ENCODE assay signal across 21 cellular contexts in the genomic region with DNA sequence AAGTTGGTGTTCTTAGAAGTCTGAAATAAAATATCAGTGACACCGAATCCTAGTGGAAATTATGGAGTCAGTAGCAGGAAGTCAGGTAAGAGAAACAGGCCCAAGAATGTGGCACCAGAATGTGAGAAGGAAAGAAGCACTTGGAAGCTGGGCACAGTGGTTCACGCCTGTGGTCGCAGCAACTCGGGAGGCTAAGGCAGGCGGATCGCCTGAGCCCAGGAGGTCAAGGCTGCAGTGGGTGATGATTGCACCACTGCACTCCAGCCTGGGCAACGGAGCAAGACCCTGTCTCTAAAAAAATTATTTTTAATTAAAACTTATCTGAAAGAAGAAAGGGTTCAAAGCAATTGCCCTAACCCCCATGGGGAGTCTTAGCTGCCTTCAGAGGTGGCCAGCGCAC.
"Had no signal": no experiment of that assay in that cellular context is flagged by ENCODE, and none has a peak within 500 bp of the region (broad histone marks: within the 10 kb centered on the region; RNA-seq: fewer than 3 reads in every experiment).

No MANE protein-coding gene starts in this region.

- FAIRE-seq: pancreas, small intestine, urothelium cell line had no signal

- DNase-seq: naive B cell; naive thymus-derived CD8-positive, alpha-beta T cell; nephron progenitor cell; nucleus accumbens; pancreas; psoas muscle; right cardiac atrium; small intestine; stimulated activated CD4-positive, alpha-beta T cell treated with anti-CD3 and anti-CD28 coated beads, Interleukin-15, amount 100 ng/mL, for 24 hours; stimulated activated CD4-positive, alpha-beta T cell treated with anti-CD3 and anti-CD28 coated beads, Interleukin-2, amount 100 ng/mL, for 24 hours; stimulated activated CD4-positive, alpha-beta T cell treated with anti-CD3 and anti-CD28 coated beads, Interleukin-2, amount 100 ng/mL, for 48 hours; stimulated activated CD4-positive, alpha-beta T cell treated with anti-CD3 and anti-CD28 coated beads, Interleukin-4, amount 100 ng/mL, for 24 hours; stimulated activated naive B cell treated with anti-CD40 and anti-IgM and Interleukin-4, amounts not matched to agents 10 μg/mL and 1 μg/mL and 100 μg/mL, for 72 hours; stimulated activated naive CD4-positive, alpha-beta T cell treated with Interleukin-2 at 50 U/mL for 16 hours; stomach; thyroid gland; trophoblast cell; upper lobe of left lung had no signal

- ATAC-seq: naive thymus-derived CD8-positive, alpha-beta T cell; pancreas; psoas muscle; right cardiac atrium; right lobe of liver; stimulated activated effector memory CD8-positive, alpha-beta T cell treated with anti-CD3 and anti-CD28 coated beads, Interleukin-12 subunit alpha, Interleukin-12 subunit beta, amount 100 ng/mL, for 72 hours; stimulated activated naive B cell treated with anti-CD40 and anti-IgM and Interleukin-4, amounts not matched to agents 10 μg/mL and 1 μg/mL and 100 μg/mL, for 72 hours had no signal
